In the genomic region with DNA sequence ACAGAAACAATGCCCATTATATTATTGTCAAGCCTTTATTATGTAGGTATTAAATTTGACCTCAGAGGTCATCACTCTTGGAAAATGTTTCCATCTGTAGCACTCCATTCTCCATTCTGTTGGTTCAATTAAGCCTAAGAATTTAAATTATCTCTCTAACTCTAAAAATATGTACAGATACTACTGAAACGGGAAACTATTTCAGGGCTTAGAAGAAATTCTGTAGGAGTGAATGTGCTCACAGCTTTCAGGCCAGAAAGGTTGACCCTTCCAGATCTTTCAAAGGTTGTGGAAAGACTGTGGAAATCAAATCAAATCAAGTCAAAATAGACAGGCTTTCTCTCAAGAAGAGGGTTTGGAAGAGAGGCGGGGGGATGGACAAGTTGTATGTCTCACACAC, we compare ENCODE assay signal across 28 cellular contexts.
"Had no signal": no experiment of that assay in that cellular context is flagged by ENCODE, and none has a peak within 500 bp of the region (broad histone marks: within the 10 kb centered on the region; RNA-seq: fewer than 3 reads in every experiment).

No MANE protein-coding gene starts in this region.

- H3K27me3 ChIP-seq: colonic mucosa, ovary, sigmoid colon, testis, tibial artery, upper lobe of left lung had no signal

- H3K36me3 ChIP-seq: colonic mucosa, esophagus squamous epithelium, lower lobe of right lung, ovary, sigmoid colon, spleen, tibial artery, upper lobe of left lung had no signal

- H3K27ac ChIP-seq: colonic mucosa, esophagus squamous epithelium, lower lobe of right lung, ovary, psoas muscle, sigmoid colon, testis, tibial artery, upper lobe of left lung had no signal

- FAIRE-seq: keratinocyte, urothelium cell line had no signal

- ATAC-seq: left ventricle myocardium superior; lower lobe of right lung; naive thymus-derived CD4-positive, alpha-beta T cell; psoas muscle; right cardiac atrium; stimulated activated memory B cell treated with anti-CD40 and anti-IgM and Interleukin-4, amounts not matched to agents 10 μg/mL and 1 μg/mL and 100 μg/mL, for 72 hours; stimulated activated naive CD8-positive, alpha-beta T cell treated with anti-CD3 and anti-CD28 coated beads, Interleukin-15, Interleukin-2, amounts not matched to agents 100 U/mL and 50 U/mL, for 24 hours had no signal

- DNase-seq: colonic mucosa; effector memory CD4-positive, alpha-beta T cell; erythroblast; esophagus squamous epithelium; foreskin melanocyte; hypothalamus; immature natural killer cell; left ventricle myocardium superior; lower lobe of right lung; midbrain; naive thymus-derived CD4-positive, alpha-beta T cell; nephron progenitor cell; occipital lobe; ovary; posterior cingulate gyrus; psoas muscle; right cardiac atrium; sigmoid colon; spleen; stimulated activated CD4-positive, alpha-beta T cell treated with anti-CD3 and anti-CD28 coated beads, Interleukin-4, amount 100 ng/mL, for 4 hours; stimulated activated naive CD8-positive, alpha-beta T cell treated with anti-CD3 and anti-CD28 coated beads, Interleukin-15, Interleukin-2, amounts not matched to agents 100 U/mL and 50 U/mL, for 24 hours; substantia nigra; testis; tibial artery; upper lobe of left lung had no signal

- H3K9me3 ChIP-seq: colonic mucosa, esophagus squamous epithelium, lower lobe of right lung, psoas muscle, sigmoid colon, spleen, testis, tibial artery, upper lobe of left lung had no signal

- H3K4me1 ChIP-seq: colonic mucosa, esophagus squamous epithelium, psoas muscle, tibial artery had no signal

- H3K4me3 ChIP-seq: colonic mucosa, esophagus squamous epithelium, lower lobe of right lung, ovary, psoas muscle, sigmoid colon, spleen, testis, tibial artery, upper lobe of left lung had no signal
